Comparison of ENCODE assay signal across 2 cellular contexts in genomic region chr6:29872791-29873190, GRCh38.
TF ChIP-seq lines count a peak whose summit lies in the region.

No MANE protein-coding gene starts in this region.

TF ChIP-seq in HepG2, 621 proteins besides CTCF, POLR2A, EP300 and RAD21:
- TF ChIP-seq FOXO4 (CRISPR knock-in tag; conservative IDR thresholded peaks at IDR 0.05) (no peak), STAG1 (CRISPR knock-in tag; IDR thresholded peaks at IDR 0.05) (peak; percentile 15; the same call in 1 of the 2 replicates)
TF ChIP-seq in HepG2: peak in this region for 1.

TF ChIP-seq in GM23338, 12 proteins besides CTCF, POLR2A, EP300 and RAD21:
- no peak for TF ChIP-seq ZNF114 (CRISPR knock-in tag; IDR thresholded peaks at IDR 0.05)
- no peak for TF ChIP-seq EZH2 (IDR thresholded peaks at IDR 0.05; ENCODE audit: low read depth, unreplicated experiment)
- TF ChIP-seq NANOG (IDR thresholded peaks at IDR 0.05; ENCODE audit: borderline replicate concordance) = no peak
- TF ChIP-seq CREB1 (CRISPR knock-in tag; IDR thresholded peaks at IDR 0.05; ENCODE audit: low read depth) = no peak
- no peak for TF ChIP-seq STAT1 (IDR thresholded peaks at IDR 0.05; ENCODE audit: unreplicated experiment)
- no peak for TF ChIP-seq ZNF462 (CRISPR knock-in tag; IDR thresholded peaks at IDR 0.05)
- no peak for TF ChIP-seq EZH2phosphoT487 (IDR thresholded peaks at IDR 0.05; ENCODE audit: unreplicated experiment)
- no peak for TF ChIP-seq ZNF331 (CRISPR knock-in tag; IDR thresholded peaks at IDR 0.05; ENCODE audit: low read depth)
- no peak for TF ChIP-seq ETS1 (IDR thresholded peaks at IDR 0.05)
- no peak for TF ChIP-seq JUNB (IDR thresholded peaks at IDR 0.05; ENCODE audit: unreplicated experiment)
- no peak for TF ChIP-seq POLR2AphosphoS5 (IDR thresholded peaks at IDR 0.05; ENCODE audit: low read depth)
- no peak for TF ChIP-seq REST (IDR thresholded peaks at IDR 0.05; ENCODE audit: unreplicated experiment)
